ENCODE assay signal across 24 cellular contexts in the genomic region with DNA sequence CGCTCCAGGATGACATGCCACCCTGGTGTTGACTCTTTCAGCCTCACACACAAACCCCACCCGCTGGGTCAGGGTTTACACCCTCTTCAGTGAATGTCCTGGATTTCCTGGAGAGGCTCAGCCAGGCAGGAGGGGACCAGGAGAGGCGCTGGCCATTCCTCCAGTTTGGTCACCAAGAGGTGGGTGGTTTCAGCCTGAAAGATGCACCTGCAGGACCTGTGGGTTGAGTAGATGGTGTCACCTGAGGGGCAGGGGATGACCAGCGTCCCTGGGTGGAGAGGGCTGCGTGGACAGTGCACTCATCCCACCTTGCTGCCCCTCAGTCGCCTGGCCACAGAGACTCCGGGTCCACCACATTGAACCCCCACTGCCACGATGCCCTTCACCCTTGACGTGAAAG.
DNase-seq lines count a peak whose midpoint lies in the region; TF ChIP-seq lines count a peak whose summit lies in the region.
"Had no signal": no experiment of that assay in that cellular context is flagged by ENCODE, and none has a peak within 500 bp of the region (broad histone marks: within the 10 kb centered on the region; RNA-seq: fewer than 3 reads in every experiment).

No MANE protein-coding gene starts in this region.

- no peaks in the 10 kb centered on the region for H3K27me3 ChIP-seq in neuronal stem cell (ENCODE audit: control insufficient read depth in 3 of 3, insufficient read depth in 3 of 3, low read depth in 1 of 3, low read length in 3 of 3)
- H3K27me3 ChIP-seq: BE2C, BLaER1 had no signal

- no CpG with 5 or more reads among the region's 9 CpGs for WGBS in neuronal stem cell (ENCODE audit: extremely low coverage in 2 of 2, insufficient read length in 2 of 2, insufficient replicate concordance in 1 of 2), 2 donors

- no peak overlapping the region for H3K4ac ChIP-seq in neuronal stem cell (ENCODE audit: low read length)

- no peak overlapping the region for H2BK12ac ChIP-seq in neuronal stem cell (ENCODE audit: low read length)

- peak overlapping the region; percentile 93 for H3K23ac ChIP-seq in neuronal stem cell (ENCODE audit: low read depth, low read length, poor library complexity)

- H3K27ac Mint-ChIP-seq in type B pancreatic cell = no peak overlapping the region
- H3K27ac Mint-ChIP-seq: CD14-positive monocyte; CD4-positive, alpha-beta memory T cell; CD4-positive, CD25-positive, alpha-beta regulatory T cell; CD8-positive, alpha-beta memory T cell had no signal

- H3K9me3 Mint-ChIP-seq in type B pancreatic cell = no peaks in the 10 kb centered on the region
- H3K9me3 Mint-ChIP-seq: CD8-positive, alpha-beta memory T cell had no signal

- no peaks in the 10 kb centered on the region for H3K4me1 ChIP-seq in neuronal stem cell (ENCODE audit: control insufficient read depth in 2 of 2, insufficient read depth in 1 of 2, low read depth in 1 of 2, low read length in 2 of 2)
- H3K4me1 ChIP-seq: BE2C had no signal

- no peak for TF ChIP-seq CTCF in type B pancreatic cell (conservative IDR thresholded peaks at IDR 0.05)

- no peak overlapping the region for H2AFZ ChIP-seq in neuronal stem cell (ENCODE audit: low read length)

- DNase-seq in NK-92 treated with Interleukin-12 subunit alpha and Interleukin-12 subunit beta, amount 100 ng/mL, for 24 hours (lab: John Stamatoyannopoulos, UW) = peak; percentile 3
- DNase-seq in NK-92 (lab: John Stamatoyannopoulos, UW; ENCODE audit: unreplicated experiment) = no peak
- no peak for DNase-seq in neuronal stem cell (ENCODE audit: low spot score)
- peak; percentile 56 for DNase-seq in type B pancreatic cell (ENCODE audit: extremely low spot score, unreplicated experiment)
- DNase-seq in AG08395 (ENCODE audit: low spot score) = no peak
- no peak for DNase-seq in kidney tubule cell (ENCODE audit: low spot score)
- DNase-seq: BE2C; C1 segment of cervical spinal cord; CD4-positive, alpha-beta memory T cell; CD4-positive, CD25-positive, alpha-beta regulatory T cell; CD8-positive, alpha-beta memory T cell; COR-L47; DMS 273 treated with DMSO at 0.1 percent for 48 hours; DMS153; DMS53; DMS79; DND-41; EL; GDM1 had no signal

- H4K8ac ChIP-seq in neuronal stem cell (ENCODE audit: low read depth, low read length) = no peak overlapping the region

- H2AK5ac ChIP-seq in neuronal stem cell (ENCODE audit: low read depth, low read length) = peak overlapping the region; percentile 61

- no peaks in the 10 kb centered on the region for H3K36me3 Mint-ChIP-seq in type B pancreatic cell
- H3K36me3 Mint-ChIP-seq: CD14-positive monocyte; CD4-positive, alpha-beta memory T cell; CD4-positive, CD25-positive, alpha-beta regulatory T cell; CD8-positive, alpha-beta memory T cell had no signal

- peak overlapping the region; percentile 78 for H2BK15ac ChIP-seq in neuronal stem cell (ENCODE audit: low read length)

- H3K79me1 ChIP-seq in neuronal stem cell (ENCODE audit: low read depth, low read length) = no peaks in the 10 kb centered on the region

- no peak overlapping the region for H3K9ac ChIP-seq in neuronal stem cell (ENCODE audit: low read depth, low read length, poor library complexity)
- H3K9ac ChIP-seq: BLaER1 had no signal

- H3K4me3 ChIP-seq in neuronal stem cell (ENCODE audit: low read length in 2 of 2) = no peak overlapping the region
- H3K4me3 ChIP-seq: A549, BLaER1, GM12878 had no signal

- no peak overlapping the region for H3K18ac ChIP-seq in neuronal stem cell (ENCODE audit: low read length)

- H3K9me3 ChIP-seq in neuronal stem cell (replicated peaks in 1 of 2; ENCODE audit: control insufficient read depth in 2 of 2, insufficient read depth in 1 of 2, low read depth in 1 of 2, low read length in 2 of 2) = no peaks in the 10 kb centered on the region
- H3K9me3 ChIP-seq: A549, BE2C, BLaER1 had no signal

- H3K27me3 Mint-ChIP-seq in type B pancreatic cell = no peaks in the 10 kb centered on the region
- H3K27me3 Mint-ChIP-seq: CD4-positive, alpha-beta memory T cell; CD4-positive, CD25-positive, alpha-beta regulatory T cell had no signal

- no peak overlapping the region for H2BK5ac ChIP-seq in neuronal stem cell (ENCODE audit: low read length)

- no peaks in the 10 kb centered on the region for H3K36me3 ChIP-seq in neuronal stem cell (replicated peaks in 1 of 2; ENCODE audit: control insufficient read depth in 2 of 2, insufficient read depth in 2 of 2, low read length in 2 of 2)
- H3K36me3 ChIP-seq: BE2C, BLaER1 had no signal

- no peak overlapping the region for H3K14ac ChIP-seq in neuronal stem cell (ENCODE audit: low read length)

- H3K4me1 Mint-ChIP-seq in type B pancreatic cell (ENCODE audit: unreplicated experiment) = no peaks in the 10 kb centered on the region
- H3K4me1 Mint-ChIP-seq: CD14-positive monocyte; CD4-positive, alpha-beta memory T cell; CD4-positive, CD25-positive, alpha-beta regulatory T cell; CD8-positive, alpha-beta memory T cell had no signal

- H2BK120ac ChIP-seq in neuronal stem cell (ENCODE audit: low read depth, low read length) = peak overlapping the region; percentile 67

- H4K91ac ChIP-seq in neuronal stem cell (ENCODE audit: low read depth, low read length, poor library complexity) = no peak overlapping the region

- no peak overlapping the region for H3K4me2 ChIP-seq in neuronal stem cell (ENCODE audit: insufficient read depth, low read length, poor library complexity, severe bottlenecking)
- H3K4me2 ChIP-seq: A549, BLaER1 had no signal

- H3K4me3 Mint-ChIP-seq in type B pancreatic cell = no peak overlapping the region
- H3K4me3 Mint-ChIP-seq: CD14-positive monocyte; CD4-positive, alpha-beta memory T cell; CD4-positive, CD25-positive, alpha-beta regulatory T cell; CD8-positive, alpha-beta memory T cell had no signal

- no peak overlapping the region for H3K27ac ChIP-seq in neuronal stem cell (replicated peaks; ENCODE audit: low read length)
- H3K27ac ChIP-seq: 22Rv1, A549, BLaER1 had no signal

Comparison
In these comparisons a context has a peak if more than half of its experiments do, and no peak if none do; other contexts are left out.
1. DNase-seq: peak in NK-92 treated with Interleukin-12 subunit alpha and Interleukin-12 subunit beta, amount 100 ng/mL, for 24 hours (single experiment) and type B pancreatic cell (single experiment); none in NK-92 (single experiment), neuronal stem cell (single experiment), AG08395 (single experiment) and kidney tubule cell (single experiment).